16 cellular contexts compared by ENCODE assay signal in the genomic region with DNA sequence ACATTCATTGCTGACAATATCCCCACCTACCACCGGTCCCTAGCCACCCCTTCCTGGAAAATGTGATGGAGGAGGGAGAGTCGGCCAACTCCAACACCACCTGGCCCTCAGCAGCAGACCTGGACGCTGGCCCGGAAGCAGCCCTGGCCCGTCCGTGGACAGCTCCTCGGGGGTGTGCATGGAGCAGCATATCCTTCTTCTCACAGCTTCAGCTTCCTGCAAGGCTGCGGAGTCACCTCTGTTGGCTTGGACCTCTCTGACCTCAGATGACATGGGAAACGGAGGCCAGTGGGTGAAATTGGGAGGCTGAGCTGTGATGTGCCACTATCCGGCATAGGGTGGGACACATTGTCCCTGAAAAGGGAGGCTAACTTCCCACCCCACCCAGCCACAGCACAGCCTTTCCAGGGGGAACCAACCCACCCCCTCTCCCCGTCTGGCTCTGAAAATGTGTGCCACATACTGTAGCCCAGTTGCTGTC. TPM values are rescaled to one million over a fixed set of nuclear protein-coding genes. Genes with fewer than 3 reads are reported as not detected.
DNase-seq lines count a peak whose midpoint lies in the region; ATAC-seq, FAIRE-seq and TF ChIP-seq lines count a peak whose summit lies in the region.
"Had no signal": no experiment of that assay in that cellular context is flagged by ENCODE, and none has a peak within 500 bp of the region (broad histone marks: within the 10 kb centered on the region; RNA-seq: fewer than 3 reads in every experiment).

No MANE protein-coding gene starts in this region.

- H3K9me3 Mint-ChIP-seq in CD4-positive, alpha-beta memory T cell = no peaks in the 10 kb centered on the region
- H3K9me3 Mint-ChIP-seq: activated CD4-positive, alpha-beta T cell treated with anti-CD3 and anti-CD28 coated beads, Interleukin-2, amount 10 ng/mL, durations not matched to agents 24 days and 14 days had no signal

- H3K14ac ChIP-seq in H1 (ENCODE audit: insufficient read length) = no peak overlapping the region

- H2BK120ac ChIP-seq in H1 (replicated peaks; ENCODE audit: low read depth, low read length) = no peak overlapping the region

- H3K56ac ChIP-seq in H1 (replicated peaks; ENCODE audit: insufficient read length, low read depth, low read length) = no peak overlapping the region

- H2AFZ ChIP-seq in H1 (ENCODE audit: low read length) = no peak overlapping the region
- H2AFZ ChIP-seq in smooth muscle cell (ENCODE audit: low read depth) = no peak overlapping the region
- H2AFZ ChIP-seq: parathyroid adenoma had no signal

- H3K27ac Mint-ChIP-seq in CD4-positive, alpha-beta memory T cell = no peak overlapping the region
- H3K27ac Mint-ChIP-seq: activated CD4-positive, alpha-beta T cell treated with anti-CD3 and anti-CD28 coated beads, Interleukin-2, amount 10 ng/mL, durations not matched to agents 24 days and 14 days had no signal

- H4K8ac ChIP-seq in H1 (ENCODE audit: extremely low read depth, insufficient read depth, low read length) = no peak overlapping the region

- H3K4me3 ChIP-seq in H1 (ENCODE audit: extremely low read depth in 1 of 4, insufficient read depth in 2 of 4, low read depth in 3 of 4, low read length in 4 of 4) = no peak overlapping the region
- H3K4me3 ChIP-seq in right lobe of liver = no peak overlapping the region
- H3K4me3 ChIP-seq in thoracic aorta = peak overlapping the region; percentile 33
- H3K4me3 ChIP-seq in CD4-positive, alpha-beta memory T cell (ENCODE audit: low read length in 2 of 2) = no peak overlapping the region
- no peak overlapping the region for H3K4me3 ChIP-seq in smooth muscle cell
- H3K4me3 ChIP-seq: GM12878 had no signal

- no peak overlapping the region for H3K4me3 Mint-ChIP-seq in CD4-positive, alpha-beta memory T cell
- H3K4me3 Mint-ChIP-seq: activated CD4-positive, alpha-beta T cell treated with anti-CD3 and anti-CD28 coated beads, Interleukin-2, amount 10 ng/mL, durations not matched to agents 24 days and 14 days had no signal

- TF ChIP-seq CTCF in H1 (IDR thresholded peaks at IDR 0.05; ENCODE audit: control extremely low read depth in 1 of 3, insufficient read depth in 1 of 3, low read depth in 1 of 3, low read length in 3 of 3) (no peak), right lobe of liver (IDR thresholded peaks at IDR 0.05) (no peak), thoracic aorta (IDR thresholded peaks at IDR 0.05) (no peak), smooth muscle cell (IDR thresholded peaks at IDR 0.05; ENCODE audit: borderline replicate concordance, insufficient read depth, poor library complexity, severe bottlenecking) (no peak)

- peaks cover 0 to 5% (median 2%) of the 10 kb centered on the region in 4 donors for H3K4me1 Mint-ChIP-seq in CD4-positive, alpha-beta memory T cell

- H4K20me1 ChIP-seq in H1 (replicated peaks in 1 of 2; ENCODE audit: control insufficient read depth in 1 of 2, insufficient read depth in 2 of 2, low read length in 2 of 2) = no peaks in the 10 kb centered on the region
- no peaks in the 10 kb centered on the region for H4K20me1 ChIP-seq in smooth muscle cell (ENCODE audit: low read depth)

- H2BK12ac ChIP-seq in H1 (ENCODE audit: low read depth, low read length) = 0 out of 2 replicates have a peak overlapping the region, but pooled peaks have one; percentile 17

- POLR2A ChIA-PET in H1 (lab: Charles Lee; ENCODE audit: partially characterized antibody) = no interaction called here
- POLR2A ChIA-PET in CD4-positive, alpha-beta memory T cell (lab: Charles Lee; ENCODE audit: partially characterized antibody) = no interaction called here

- H3K27ac ChIP-seq in H1 (ENCODE audit: low read depth, low read length) = no peak overlapping the region
- no peak overlapping the region for H3K27ac ChIP-seq in right lobe of liver
- H3K27ac ChIP-seq in thoracic aorta = peak overlapping the region in 1 of 2 donors; percentile 15
- H3K27ac ChIP-seq in CD4-positive, alpha-beta memory T cell (ENCODE audit: low read depth, low read length) = no peak overlapping the region
- no peak overlapping the region for H3K27ac ChIP-seq in smooth muscle cell (ENCODE audit: low read depth)
- H3K27ac ChIP-seq: 22Rv1, C4-2B, parathyroid adenoma had no signal

- ATAC-seq in right lobe of liver (peak; percentile 36 to 74 (median 63)), thoracic aorta (ENCODE audit: insufficient number of reproducible peaks, low FRiP score, low read depth) (peak; percentile 35)
- ATAC-seq: GM12878 had no signal

- H2AK5ac ChIP-seq in H1 (ENCODE audit: low read depth, low read length) = no peak overlapping the region

- H3K9ac ChIP-seq in H1 (replicated peaks in 1 of 4; ENCODE audit: extremely low read depth in 1 of 4, low read depth in 3 of 4, low read length in 3 of 4) (no peak overlapping the region), smooth muscle cell (ENCODE audit: low read depth) (no peak overlapping the region)
- H3K9ac ChIP-seq: parathyroid adenoma had no signal

- no peak overlapping the region for H4K91ac ChIP-seq in H1 (replicated peaks; ENCODE audit: insufficient read length, low read length)

- no peaks in the 10 kb centered on the region for H3K36me3 Mint-ChIP-seq in CD4-positive, alpha-beta memory T cell

- no peak overlapping the region for H2BK15ac ChIP-seq in H1 (ENCODE audit: low read length)

- H2BK20ac ChIP-seq in H1 (ENCODE audit: low read length) = no peak overlapping the region

- 91% methylated on average over 11 of the region's 11 CpGs; no CpG with 5 or more reads in 1 of the 2 experiments for WGBS in H1 (ENCODE audit: extremely low coverage in 1 of 2, insufficient coverage in 1 of 2, insufficient read length in 1 of 2, insufficient replicate concordance in 2 of 2, low coverage in 1 of 2, low lambda C conversion rate in 2 of 2, missing lambda C conversion rate in 1 of 2), 2 experiments
- WGBS in right lobe of liver (ENCODE audit: insufficient coverage, low coverage, low lambda C conversion rate, missing lambda C conversion rate) = 47% methylated on average over 2 of the region's 11 CpGs
- 86% methylated on average over 11 of the region's 11 CpGs for WGBS in smooth muscle cell (ENCODE audit: low lambda C conversion rate)

- no peak overlapping the region for H3K4ac ChIP-seq in H1 (replicated peaks; ENCODE audit: insufficient read length, low read depth, low read length)

- no peak for TF ChIP-seq RAD21 in H1 (IDR thresholded peaks at IDR 0.05 in 1 of 2, conservative IDR thresholded peaks at IDR 0.05 in 1 of 2; ENCODE audit: low read depth in 2 of 2, low read length in 2 of 2)

- no peaks in the 10 kb centered on the region for H3F3A ChIP-seq in smooth muscle cell (ENCODE audit: low read depth)

- intact Hi-C loops in right lobe of liver (cut with DNase I) = loop anchor here in 1 of 2 donors (10.0 kb wide), 1 partner anchor 46 kb away; no protein-coding TSS in a partner anchor
- intact Hi-C loops in CD4-positive, alpha-beta memory T cell (cut with micrococcal nuclease) = no loop called here

- peaks cover 0 to 1% of the 10 kb centered on the region in 2 donors for H3K27me3 Mint-ChIP-seq in CD4-positive, alpha-beta memory T cell

- no peak overlapping the region for H3K23ac ChIP-seq in H1 (ENCODE audit: insufficient read length)

- H4K5ac ChIP-seq in H1 (ENCODE audit: insufficient read length, low read depth, low read length) = no peak overlapping the region

- H3K9me3 ChIP-seq in H1 (ENCODE audit: insufficient read depth in 2 of 2, low read depth in 1 of 2, low read length in 1 of 2) = no peaks in the 10 kb centered on the region
- no peaks in the 10 kb centered on the region for H3K9me3 ChIP-seq in right lobe of liver
- H3K9me3 ChIP-seq in thoracic aorta = no peaks in the 10 kb centered on the region
- H3K9me3 ChIP-seq in CD4-positive, alpha-beta memory T cell (ENCODE audit: control insufficient read depth in 1 of 2, low read length in 2 of 2) = no peaks in the 10 kb centered on the region
- no peaks in the 10 kb centered on the region for H3K9me3 ChIP-seq in smooth muscle cell (replicated peaks; ENCODE audit: low read depth)

- CTCF ChIA-PET in H1 (lab: Charles Lee; ENCODE audit: partially characterized antibody) = interaction anchor here (1.3 kb wide), 3 partner anchors 16 to 79 kb away, joined by 3 to 8 read pairs (median 4); no protein-coding TSS in a partner anchor
- CTCF ChIA-PET in CD4-positive, alpha-beta memory T cell (lab: Charles Lee; ENCODE audit: partially characterized antibody) = no interaction called here

- H3K27me3 ChIP-seq in H1 (replicated peaks in 1 of 4; ENCODE audit: control insufficient read depth in 3 of 4, extremely low read depth in 1 of 4, insufficient read depth in 3 of 4, low read length in 3 of 4) = no peaks in the 10 kb centered on the region
- no peaks in the 10 kb centered on the region for H3K27me3 ChIP-seq in right lobe of liver
- H3K27me3 ChIP-seq in thoracic aorta (replicated peaks; ENCODE audit: insufficient read depth) = no peaks in the 10 kb centered on the region
- no peaks in the 10 kb centered on the region for H3K27me3 ChIP-seq in CD4-positive, alpha-beta memory T cell (ENCODE audit: insufficient read depth, low read length)
- H3K27me3 ChIP-seq in smooth muscle cell (ENCODE audit: low read depth) = no peaks in the 10 kb centered on the region

- H3K4me2 ChIP-seq in H1 (ENCODE audit: insufficient read depth in 1 of 2, low read depth in 2 of 2, low read length in 2 of 2) (no peak overlapping the region), smooth muscle cell (no peak overlapping the region)

- H3K4me1 ChIP-seq in H1 (replicated peaks in 1 of 4; ENCODE audit: control insufficient read depth in 3 of 4, insufficient read depth in 4 of 4, low read length in 3 of 4) (no peaks in the 10 kb centered on the region; a peak in 1 of 7 replicates), right lobe of liver (no peaks in the 10 kb centered on the region), thoracic aorta (ENCODE audit: control insufficient read depth in 1 of 2, low read depth in 2 of 2) (peaks cover 3 to 17% of the 10 kb centered on the region in 2 donors), smooth muscle cell (ENCODE audit: low read depth) (peaks cover 6% of the 10 kb centered on the region)
- H3K4me1 ChIP-seq in CD4-positive, alpha-beta memory T cell (ENCODE audit: insufficient read depth, low read length) = no peaks in the 10 kb centered on the region
- H3K4me1 ChIP-seq: parathyroid adenoma had no signal

- H3K18ac ChIP-seq in H1 (ENCODE audit: extremely low read depth, low read length) = no peak overlapping the region

- H3K79me1 ChIP-seq in H1 (ENCODE audit: low read depth, low read length) = no peaks in the 10 kb centered on the region

- TF ChIP-seq POLR2A in H1 (IDR thresholded peaks at IDR 0.05; ENCODE audit: control extremely low read depth in 1 of 2, low read depth in 2 of 2, low read length in 2 of 2) = no peak
- TF ChIP-seq POLR2A in right lobe of liver (IDR thresholded peaks at IDR 0.05) = no peak

- H3K23me2 ChIP-seq in H1 (ENCODE audit: low read depth, low read length) = no peaks in the 10 kb centered on the region

- H3K79me2 ChIP-seq in H1 (ENCODE audit: control insufficient read depth in 1 of 2, insufficient read depth in 2 of 2, low read length in 2 of 2) (no peaks in the 10 kb centered on the region), smooth muscle cell (ENCODE audit: low read depth) (no peaks in the 10 kb centered on the region)
- H3K79me2 ChIP-seq: parathyroid adenoma had no signal

- no peak overlapping the region for H2BK5ac ChIP-seq in H1 (ENCODE audit: low read depth, low read length)

- H3K36me3 ChIP-seq in H1 (ENCODE audit: control insufficient read depth in 2 of 4, insufficient read depth in 4 of 4, low read length in 3 of 4) (no peaks in the 10 kb centered on the region), right lobe of liver (no peaks in the 10 kb centered on the region), thoracic aorta (no peaks in the 10 kb centered on the region), smooth muscle cell (ENCODE audit: low read depth) (no peaks in the 10 kb centered on the region)
- no peaks in the 10 kb centered on the region for H3K36me3 ChIP-seq in CD4-positive, alpha-beta memory T cell (ENCODE audit: insufficient read depth, low read length)

- FAIRE-seq in H1 (lab: Jason Lieb, UNC) = no peak
- FAIRE-seq: GM12878 had no signal

- TF ChIP-seq EP300 in H1 (IDR thresholded peaks at IDR 0.05; ENCODE audit: borderline replicate concordance in 1 of 2, low read depth in 2 of 2, low read length in 2 of 2) = no peak

- peak; percentile 57 for DNase-seq in DMS 273 (lab: John Stamatoyannopoulos, UW; ENCODE audit: unreplicated experiment)
- no peak for DNase-seq in DMS 273 treated with DMSO at 0.1 percent for 48 hours (lab: John Stamatoyannopoulos, UW)
- no peak for DNase-seq in H1 (ENCODE audit: low read depth in 1 of 2, low spot score in 2 of 2)
- peak in 2 of 3 donors; percentile 25 to 60 for DNase-seq in right lobe of liver
- no peak for DNase-seq in thoracic aorta (ENCODE audit: low spot score)
- no peak for DNase-seq in CD4-positive, alpha-beta memory T cell
- no peak for DNase-seq in SW 1271 (lab: John Stamatoyannopoulos, UW)
- DNase-seq in smooth muscle cell (lab: John Stamatoyannopoulos, UW; ENCODE audit: unreplicated experiment) = no peak
- DNase-seq: activated CD4-positive, alpha-beta T cell treated with anti-CD3 and anti-CD28 coated beads, Interleukin-2, amount 10 ng/mL, durations not matched to agents 24 days and 14 days; SIG-M5; stimulated activated CD4-positive, alpha-beta T cell treated with anti-CD3 and anti-CD28 coated beads, Interleukin-2, amount 100 ng/mL, for 24 hours; stimulated activated CD8-positive, alpha-beta memory T cell treated with anti-CD3 and anti-CD28 coated beads, Interleukin-4, amount 100 ng/mL, for 48 hours had no signal

RNA-seq across cellular contexts. Expression of gene LTA4H, which starts 42.9 kb away (rescaled TPM):
- 161 and 167 TPM in 2 replicates for total RNA-seq in H1 (2021; fragmentation: NEBNext Ultra II Directional; extraction: Animal tissue kit (Norgen Biotek cat#: 25700))
- 77.8 and 106 TPM in 2 replicates for polyA plus RNA-seq in H1 (2011; rRNA removed)
- polyA plus RNA-seq in H1 (2011; cell fraction: cytosol; rRNA removed) = 161 TPM
- 89.3 TPM for polyA plus RNA-seq in H1 (2011; cell fraction: nucleus; rRNA removed)
- polyA plus RNA-seq in H1 (2012, experiment 1 of 2) = 135 to 179 TPM (median 147 TPM) in 4 replicates
- 27.7 TPM for polyA plus RNA-seq in H1 (2012, experiment 2 of 2)
- polyA plus RNA-seq in H1 (2013, experiment 1 of 2) = 172 TPM
- polyA plus RNA-seq in H1 (2013, experiment 2 of 2) = 166 TPM
- 110 and 126 TPM in 2 replicates for polyA minus RNA-seq in H1 (2011; rRNA and poly(A)+ RNA removed)
- polyA minus RNA-seq in H1 (2011; cell fraction: cytosol; rRNA and poly(A)+ RNA removed) = 68.2 TPM
- 93.7 TPM for polyA minus RNA-seq in H1 (2011; cell fraction: nucleus; rRNA and poly(A)+ RNA removed)
- total RNA-seq in right lobe of liver = 10 to 100 TPM; 19.0 to 32.5 (median 27.1) TPM
- total RNA-seq in thoracic aorta = 10 to 100 TPM; 39.9 to 68.5 TPM
- 10 to 100 TPM; 57.7 to 58.2 TPM for total RNA-seq in CD4-positive, alpha-beta memory T cell
- polyA plus RNA-seq in CD4-positive, alpha-beta memory T cell = 10 to 100 TPM; 59.3 to 77.6 TPM
- 68.1 and 74.4 TPM in 2 replicates for total RNA-seq in smooth muscle cell
- polyA plus RNA-seq in smooth muscle cell = 32.4 and 33.9 TPM in 2 replicates

Comparison
In these comparisons a context has a peak if more than half of its experiments do, and no peak if none do; other contexts are left out.
1. DNase-seq: peak in DMS 273 (single experiment) and right lobe of liver (2 of 3); none in DMS 273 treated with DMSO at 0.1 percent for 48 hours (single experiment), H1 (0 of 2), thoracic aorta (single experiment), CD4-positive, alpha-beta memory T cell (0 of 5), SW 1271 (0 of 2) and smooth muscle cell (single experiment).